In genomic region chr4:77375866-77376607, GRCh38 we compare ENCODE assay signal across 33 cellular contexts.
"Had no signal": no experiment of that assay in that cellular context is flagged by ENCODE, and none has a peak within 500 bp of the region (broad histone marks: within the 10 kb centered on the region; RNA-seq: fewer than 3 reads in every experiment).

No MANE protein-coding gene starts in this region.

- H3K4me2 ChIP-seq: SK-N-SH had no signal

- H3K4me1 ChIP-seq: ascending aorta, Peyer's patch, SJSA1 had no signal

- H3K9me3 ChIP-seq: ascending aorta, MG63, Peyer's patch, SJSA1, SK-N-SH had no signal

- H3K4me3 Mint-ChIP-seq: activated CD8-positive, alpha-beta T cell treated with anti-CD3 and anti-CD28 coated beads, Interleukin-2, amount 10 ng/mL, durations not matched to agents 7 days and 5 days; activated naive CD4-positive, alpha-beta T cell treated with anti-CD3 and anti-CD28 coated beads, Interleukin-2, amount 50 U/mL, for 24 hours; activated naive CD8-positive, alpha-beta T cell treated with anti-CD3 and anti-CD28 coated beads, Interleukin-2, amount 10 ng/mL, durations not matched to agents 7 days and 5 days; central memory CD8-positive, alpha-beta T cell; T-helper 1 cell treated with Interleukin-12 subunit alpha and Interleukin-12 subunit beta and Interleukin-4 antibody, amounts not matched to agents 30 μg/mL and 1 μg/mL, for 36 hours had no signal

- H3K4me1 Mint-ChIP-seq: activated naive CD4-positive, alpha-beta T cell treated with anti-CD3 and anti-CD28 coated beads, Interleukin-2, amount 50 U/mL, for 24 hours; central memory CD8-positive, alpha-beta T cell had no signal

- H3K27ac ChIP-seq: ascending aorta, cardiac muscle cell, Peyer's patch, SJSA1, VCaP had no signal

- H3K27ac Mint-ChIP-seq: activated CD8-positive, alpha-beta T cell treated with anti-CD3 and anti-CD28 coated beads, Interleukin-2, amount 10 ng/mL, durations not matched to agents 7 days and 5 days; activated naive CD4-positive, alpha-beta T cell treated with anti-CD3 and anti-CD28 coated beads, Interleukin-2, amount 50 U/mL, for 24 hours; activated naive CD8-positive, alpha-beta T cell treated with anti-CD3 and anti-CD28 coated beads, Interleukin-2, amount 10 ng/mL, durations not matched to agents 7 days and 5 days; T-helper 1 cell treated with Interleukin-12 subunit alpha and Interleukin-12 subunit beta and Interleukin-4 antibody, amounts not matched to agents 30 μg/mL and 1 μg/mL, for 36 hours had no signal

- H3K9me3 Mint-ChIP-seq: activated naive CD4-positive, alpha-beta T cell treated with anti-CD3 and anti-CD28 coated beads, Interleukin-2, amount 50 U/mL, for 24 hours; activated naive CD8-positive, alpha-beta T cell treated with anti-CD3 and anti-CD28 coated beads, Interleukin-2, amount 10 ng/mL, durations not matched to agents 7 days and 5 days; central memory CD8-positive, alpha-beta T cell; T-helper 1 cell treated with Interleukin-12 subunit alpha and Interleukin-12 subunit beta and Interleukin-4 antibody, amounts not matched to agents 30 μg/mL and 1 μg/mL, for 36 hours had no signal

- H3K9ac ChIP-seq: SK-N-SH had no signal

- H3K27me3 ChIP-seq: ascending aorta, MG63, Peyer's patch had no signal

- ATAC-seq: activated CD8-positive, alpha-beta T cell treated with anti-CD3 and anti-CD28 coated beads, Interleukin-2, amount 10 ng/mL, durations not matched to agents 7 days and 5 days; PC-3 had no signal

- H3K4me3 ChIP-seq: ascending aorta, cardiac muscle cell, MG63, Peyer's patch, SJSA1 had no signal

- DNase-seq: activated CD4-positive, alpha-beta T cell treated with anti-CD3 and anti-CD28 coated beads for 1 hour; activated CD4-positive, alpha-beta T cell treated with anti-CD3 and anti-CD28 coated beads for 48 hours; activated CD4-positive, CD25-positive, alpha-beta regulatory T cell; activated CD8-positive, alpha-beta memory T cell treated with anti-CD3 and anti-CD28 coated beads, Interleukin-2, amount 50 U/mL, for 4 hours; activated CD8-positive, alpha-beta T cell treated with anti-CD3 and anti-CD28 coated beads, Interleukin-2, amount 10 ng/mL, durations not matched to agents 7 days and 5 days; activated effector memory CD4-positive, alpha-beta T cell treated with Interleukin-2 at 50 U/mL for 16 hours; activated naive CD8-positive, alpha-beta T cell treated with anti-CD3 and anti-CD28 coated beads, Interleukin-2, amount 10 ng/mL, durations not matched to agents 7 days and 5 days; activated T-cell treated with anti-CD3 and anti-CD28 coated beads, Interleukin-2, amount 50 U/mL, for 48 hours; amygdala; Kasumi-1; KG1; MG63; NCI-H1048; NCI-H1105 treated with DMSO at 0.1 percent for 48 hours; NCI-H1436; NCI-H1694; NCI-H1930; NCI-H2081 treated with DMSO at 0.1 percent for 48 hours; NCI-H226; NCI-H446 treated with DMSO at 0.1 percent for 48 hours; NCI-H524 treated with DMSO at 0.1 percent for 48 hours; PC-3; Peyer's patch; RPMI8226; SHP77 treated with DMSO at 0.1 percent for 48 hours; SK-N-SH had no signal

- H3K36me3 Mint-ChIP-seq: activated naive CD4-positive, alpha-beta T cell treated with anti-CD3 and anti-CD28 coated beads, Interleukin-2, amount 50 U/mL, for 24 hours; activated naive CD8-positive, alpha-beta T cell treated with anti-CD3 and anti-CD28 coated beads, Interleukin-2, amount 10 ng/mL, durations not matched to agents 7 days and 5 days had no signal

- H3K36me3 ChIP-seq: ascending aorta, cardiac muscle cell, MG63, Peyer's patch, SJSA1 had no signal
